In genomic region chr3:63343674-63344073, GRCh38 we compare ENCODE assay signal across 10 cellular contexts.
DNase-seq lines count a peak whose midpoint lies in the region; ATAC-seq lines count a peak whose summit lies in the region.
"Had no signal": no experiment of that assay in that cellular context is flagged by ENCODE, and none has a peak within 500 bp of the region (broad histone marks: within the 10 kb centered on the region; RNA-seq: fewer than 3 reads in every experiment).

No MANE protein-coding gene starts in this region.

- no peak overlapping the region for H3K4me3 ChIP-seq in skeletal muscle satellite cell (ENCODE audit: low read length)
- H3K4me3 ChIP-seq: skin epidermis had no signal

- H3K36me3 Mint-ChIP-seq in activated naive CD8-positive, alpha-beta T cell treated with anti-CD3 and anti-CD28 coated beads, Interleukin-2, amount 50 U/mL, for 24 hours (ENCODE audit: low read depth), result no peaks in the 10 kb centered on the region
- H3K36me3 Mint-ChIP-seq: T-cell had no signal

- no peak overlapping the region for H3K4me3 Mint-ChIP-seq in activated naive CD8-positive, alpha-beta T cell treated with anti-CD3 and anti-CD28 coated beads, Interleukin-2, amount 50 U/mL, for 24 hours
- H3K4me3 Mint-ChIP-seq: T-cell had no signal

- intact Hi-C loops in left ventricle myocardium superior (cut with micrococcal nuclease), result no loop called here

- peaks cover 2% of the 10 kb centered on the region for H3K4me1 Mint-ChIP-seq in activated naive CD8-positive, alpha-beta T cell treated with anti-CD3 and anti-CD28 coated beads, Interleukin-2, amount 50 U/mL, for 24 hours

- H3K27me3 ChIP-seq in skeletal muscle satellite cell (ENCODE audit: control insufficient read depth, insufficient read depth, low read length), result peaks cover 8% of the 10 kb centered on the region

- H3K27ac Mint-ChIP-seq in activated naive CD8-positive, alpha-beta T cell treated with anti-CD3 and anti-CD28 coated beads, Interleukin-2, amount 50 U/mL, for 24 hours, result no peak overlapping the region
- H3K27ac Mint-ChIP-seq: T-cell had no signal

- ATAC-seq in activated naive CD8-positive, alpha-beta T cell treated with anti-CD3 and anti-CD28 coated beads, Interleukin-2, amount 50 U/mL, for 24 hours, result peak; percentile 46
- ATAC-seq in left ventricle myocardium superior (peak; percentile 99), HG03045 (IDR thresholded peaks at IDR 0.05; ENCODE audit: unreplicated experiment) (no peak)

- no peak overlapping the region for H3K9ac ChIP-seq in skeletal muscle satellite cell (ENCODE audit: low read depth, low read length)

- no peaks in the 10 kb centered on the region for H3K36me3 ChIP-seq in skeletal muscle satellite cell (ENCODE audit: insufficient read depth, low read length)

- DNase-seq in DMS79 treated with DMSO at 0.1 percent for 48 hours (lab: John Stamatoyannopoulos, UW), result peak; percentile 29
- peak; percentile 87 for DNase-seq in HT1080 (ENCODE audit: low read depth)
- DNase-seq in NCI-H82 (lab: John Stamatoyannopoulos, UW), result peak; percentile 86
- peak; percentile 32 for DNase-seq in activated naive CD8-positive, alpha-beta T cell treated with anti-CD3 and anti-CD28 coated beads, Interleukin-2, amount 50 U/mL, for 24 hours
- DNase-seq in left ventricle myocardium superior, result peak; percentile 71
- DNase-seq in stimulated activated naive CD4-positive, alpha-beta T cell treated with Interleukin-2 at 50 U/mL for 16 hours (lab: John Stamatoyannopoulos, UW), result no peak

- peaks cover 13% of the 10 kb centered on the region for H3K4me1 ChIP-seq in skeletal muscle satellite cell (ENCODE audit: control insufficient read depth, insufficient read depth, low read length)

- H3K9me3 Mint-ChIP-seq in activated naive CD8-positive, alpha-beta T cell treated with anti-CD3 and anti-CD28 coated beads, Interleukin-2, amount 50 U/mL, for 24 hours, result peaks cover 6% of the 10 kb centered on the region

- H3K4me2 ChIP-seq in skeletal muscle satellite cell (ENCODE audit: low read length), result peak overlapping the region; percentile 44

- peaks cover 4% of the 10 kb centered on the region for H3K27me3 Mint-ChIP-seq in activated naive CD8-positive, alpha-beta T cell treated with anti-CD3 and anti-CD28 coated beads, Interleukin-2, amount 50 U/mL, for 24 hours

- no peaks in the 10 kb centered on the region for H3K9me3 ChIP-seq in skeletal muscle satellite cell (replicated peaks; ENCODE audit: low read length)
